1 cellular context compared by ENCODE assay signal in genomic region chr11:59647245-59647965, GRCh38.
TF ChIP-seq lines count a peak whose summit lies in the region.

No MANE protein-coding gene starts in this region.

TF ChIP-seq in K562, 482 proteins besides CTCF, POLR2A, EP300 and RAD21 (continued from another document):
- TF ChIP-seq GTF2F1 (IDR thresholded peaks at IDR 0.05; ENCODE audit: low read depth, low read length) (no peak), NFE2 (IDR thresholded peaks at IDR 0.05; ENCODE audit: low read depth) (peak; percentile 50), BRCA1 (IDR thresholded peaks at IDR 0.05) (no peak), BRCA1 (CRISPR knock-in tag; IDR thresholded peaks at IDR 0.05) (no peak), SOX6 (IDR thresholded peaks at IDR 0.05) (0 out of 2 replicates have a peak, but pooled peaks have one; percentile 6), BMI1 (IDR thresholded peaks at IDR 0.05; ENCODE audit: low read length) (no peak), CBFA2T3 (IDR thresholded peaks at IDR 0.05) (0 out of 2 replicates have a peak, but pooled peaks have one; percentile 18), KAT2B (IDR thresholded peaks at IDR 0.05; ENCODE audit: low read depth, low read length) (no peak), CEBPG (CRISPR knock-in tag; IDR thresholded peaks at IDR 0.05) (no peak), CEBPG (tag; conservative IDR thresholded peaks at IDR 0.05 in 1 of 2, IDR thresholded peaks at IDR 0.05 in 1 of 2) (no peak), POLR2B (IDR thresholded peaks at IDR 0.05; ENCODE audit: low read depth, partially characterized antibody) (no peak), ELF1 (tag; IDR thresholded peaks at IDR 0.05) (no peak), ZKSCAN8 (CRISPR knock-in tag; IDR thresholded peaks at IDR 0.05) (no peak), JUND (IDR thresholded peaks at IDR 0.05; ENCODE audit: borderline replicate concordance, low read depth, low read length) (no peak), JUND (tag; IDR thresholded peaks at IDR 0.05; ENCODE audit: borderline replicate concordance, low read depth, low read length) (0 out of 3 replicates have a peak, but pooled peaks have one; percentile 29), NFATC3 (IDR thresholded peaks at IDR 0.05) (no peak)
- TF ChIP-seq, protein P1, sequence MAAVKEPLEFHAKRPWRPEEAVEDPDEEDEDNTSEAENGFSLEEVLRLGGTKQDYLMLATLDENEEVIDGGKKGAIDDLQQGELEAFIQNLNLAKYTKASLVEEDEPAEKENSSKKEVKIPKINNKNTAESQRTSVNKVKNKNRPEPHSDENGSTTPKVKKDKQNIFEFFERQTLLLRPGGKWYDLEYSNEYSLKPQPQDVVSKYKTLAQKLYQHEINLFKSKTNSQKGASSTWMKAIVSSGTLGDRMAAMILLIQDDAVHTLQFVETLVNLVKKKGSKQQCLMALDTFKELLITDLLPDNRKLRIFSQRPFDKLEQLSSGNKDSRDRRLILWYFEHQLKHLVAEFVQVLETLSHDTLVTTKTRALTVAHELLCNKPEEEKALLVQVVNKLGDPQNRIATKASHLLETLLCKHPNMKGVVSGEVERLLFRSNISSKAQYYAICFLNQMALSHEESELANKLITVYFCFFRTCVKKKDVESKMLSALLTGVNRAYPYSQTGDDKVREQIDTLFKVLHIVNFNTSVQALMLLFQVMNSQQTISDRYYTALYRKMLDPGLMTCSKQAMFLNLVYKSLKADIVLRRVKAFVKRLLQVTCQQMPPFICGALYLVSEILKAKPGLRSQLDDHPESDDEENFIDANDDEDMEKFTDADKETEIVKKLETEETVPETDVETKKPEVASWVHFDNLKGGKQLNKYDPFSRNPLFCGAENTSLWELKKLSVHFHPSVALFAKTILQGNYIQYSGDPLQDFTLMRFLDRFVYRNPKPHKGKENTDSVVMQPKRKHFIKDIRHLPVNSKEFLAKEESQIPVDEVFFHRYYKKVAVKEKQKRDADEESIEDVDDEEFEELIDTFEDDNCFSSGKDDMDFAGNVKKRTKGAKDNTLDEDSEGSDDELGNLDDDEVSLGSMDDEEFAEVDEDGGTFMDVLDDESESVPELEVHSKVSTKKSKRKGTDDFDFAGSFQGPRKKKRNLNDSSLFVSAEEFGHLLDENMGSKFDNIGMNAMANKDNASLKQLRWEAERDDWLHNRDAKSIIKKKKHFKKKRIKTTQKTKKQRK (IDR thresholded peaks at IDR 0.05; ENCODE audit: borderline replicate concordance, low read depth, low read length) = no peak
